In genomic region chr11:109864834-109865557, GRCh38 we compare ENCODE assay signal across 9 cellular contexts.
DNase-seq lines count a peak whose midpoint lies in the region; ATAC-seq and TF ChIP-seq lines count a peak whose summit lies in the region.
"Had no signal": no experiment of that assay in that cellular context is flagged by ENCODE, and none has a peak within 500 bp of the region (broad histone marks: within the 10 kb centered on the region; RNA-seq: fewer than 3 reads in every experiment).

No MANE protein-coding gene starts in this region.

- no peaks in the 10 kb centered on the region for H3K9me3 Mint-ChIP-seq in effector memory CD8-positive, alpha-beta T cell

- no peak overlapping the region for H3K27ac Mint-ChIP-seq in effector memory CD8-positive, alpha-beta T cell

- H3K4me2 ChIP-seq in BLaER1 = peak overlapping the region; percentile 36
- no peak overlapping the region for H3K4me2 ChIP-seq in MM.1S (ENCODE audit: low read depth, low read length)

- TF ChIP-seq CTCF in brain microvascular endothelial cell (IDR thresholded peaks at IDR 0.05; ENCODE audit: low read depth, low read length, missing control alignments) (no peak), omental fat pad (IDR thresholded peaks at IDR 0.05) (no peak), MM.1S (IDR thresholded peaks at IDR 0.05; ENCODE audit: low read length) (no peak)

- no peaks in the 10 kb centered on the region for H3K4me1 Mint-ChIP-seq in effector memory CD8-positive, alpha-beta T cell (ENCODE audit: low read depth in 2 of 2)

- no peaks in the 10 kb centered on the region for H3K27me3 Mint-ChIP-seq in effector memory CD8-positive, alpha-beta T cell

- H3F3A ChIP-seq in MM.1S (ENCODE audit: insufficient read depth, low read length) = no peaks in the 10 kb centered on the region

- H4K20me1 ChIP-seq in BLaER1 (no peaks in the 10 kb centered on the region), MM.1S (ENCODE audit: insufficient read depth, low read length) (no peaks in the 10 kb centered on the region)

- no peaks in the 10 kb centered on the region for H3K79me2 ChIP-seq in MM.1S (ENCODE audit: low read length)

- H3K27ac ChIP-seq in BLaER1 = no peak overlapping the region
- H3K27ac ChIP-seq in brain microvascular endothelial cell = no peak overlapping the region
- no peak overlapping the region for H3K27ac ChIP-seq in MM.1S (ENCODE audit: low read length)
- H3K27ac ChIP-seq: HL-60 had no signal

- no peak overlapping the region for H3K4me3 ChIP-seq in BLaER1
- no peak overlapping the region for H3K4me3 ChIP-seq in brain microvascular endothelial cell (ENCODE audit: low read depth, low read length)
- H3K4me3 ChIP-seq in MM.1S (ENCODE audit: low read length) = no peak overlapping the region

- no peaks in the 10 kb centered on the region for H3K36me3 ChIP-seq in BLaER1
- no peaks in the 10 kb centered on the region for H3K36me3 ChIP-seq in brain microvascular endothelial cell (replicated peaks)
- H3K36me3 ChIP-seq in MM.1S (replicated peaks; ENCODE audit: insufficient read depth, low read length) = no peaks in the 10 kb centered on the region

- H3K27me3 ChIP-seq in BLaER1 = no peaks in the 10 kb centered on the region
- no peaks in the 10 kb centered on the region for H3K27me3 ChIP-seq in brain microvascular endothelial cell (replicated peaks)
- H3K27me3 ChIP-seq in MM.1S (replicated peaks; ENCODE audit: insufficient read depth, low read length) = no peaks in the 10 kb centered on the region

- H3K4me3 Mint-ChIP-seq in effector memory CD8-positive, alpha-beta T cell = no peak overlapping the region

- no peaks in the 10 kb centered on the region for H3K9me2 ChIP-seq in MM.1S (replicated peaks; ENCODE audit: insufficient read depth, low read length)

- peak; percentile 44 for ATAC-seq in GM19395 (IDR thresholded peaks at IDR 0.05; ENCODE audit: unreplicated experiment)
- peak; percentile 29 for ATAC-seq in HG03342 (IDR thresholded peaks at IDR 0.05; ENCODE audit: unreplicated experiment)
- no peak for ATAC-seq in omental fat pad (ENCODE audit: low FRiP score)
- no peak for ATAC-seq in effector memory CD8-positive, alpha-beta T cell (replicated peaks)
- ATAC-seq in GM19324 (IDR thresholded peaks at IDR 0.05; ENCODE audit: low FRiP score, unreplicated experiment) = no peak

- H3K9ac ChIP-seq in BLaER1 (no peak overlapping the region), MM.1S (ENCODE audit: low read length) (no peak overlapping the region)

- H3K9me3 ChIP-seq in BLaER1 (no peaks in the 10 kb centered on the region), MM.1S (replicated peaks; ENCODE audit: insufficient read depth, low read length) (no peaks in the 10 kb centered on the region)

- DNase-seq in brain microvascular endothelial cell = peak; percentile 14
- no peak for DNase-seq in omental fat pad (ENCODE audit: low spot score)
- no peak for DNase-seq in effector memory CD8-positive, alpha-beta T cell
- no peak for DNase-seq in MM.1S

- in situ Hi-C loops in brain microvascular endothelial cell (cut with HindIII; ENCODE audit: low pct_ligation_motif_present, low sequenced_read_pairs) = no loop called here

- H2AFZ ChIP-seq in MM.1S (ENCODE audit: low read length) = no peak overlapping the region

- H3K4me1 ChIP-seq in BLaER1 = peaks cover 22% of the 10 kb centered on the region
- H3K4me1 ChIP-seq in MM.1S (ENCODE audit: low read length) = no peaks in the 10 kb centered on the region

- H3K36me3 Mint-ChIP-seq in effector memory CD8-positive, alpha-beta T cell (ENCODE audit: insufficient read depth) = no peaks in the 10 kb centered on the region

Comparison
In these comparisons a context has a peak if more than half of its experiments do, and no peak if none do; other contexts are left out.
1. ATAC-seq: peak in GM19395 (single experiment) and HG03342 (single experiment); none in omental fat pad (single experiment), effector memory CD8-positive, alpha-beta T cell (single experiment) and GM19324 (single experiment).